Comparison of ENCODE assay signal across 1 cellular context in the genomic region with DNA sequence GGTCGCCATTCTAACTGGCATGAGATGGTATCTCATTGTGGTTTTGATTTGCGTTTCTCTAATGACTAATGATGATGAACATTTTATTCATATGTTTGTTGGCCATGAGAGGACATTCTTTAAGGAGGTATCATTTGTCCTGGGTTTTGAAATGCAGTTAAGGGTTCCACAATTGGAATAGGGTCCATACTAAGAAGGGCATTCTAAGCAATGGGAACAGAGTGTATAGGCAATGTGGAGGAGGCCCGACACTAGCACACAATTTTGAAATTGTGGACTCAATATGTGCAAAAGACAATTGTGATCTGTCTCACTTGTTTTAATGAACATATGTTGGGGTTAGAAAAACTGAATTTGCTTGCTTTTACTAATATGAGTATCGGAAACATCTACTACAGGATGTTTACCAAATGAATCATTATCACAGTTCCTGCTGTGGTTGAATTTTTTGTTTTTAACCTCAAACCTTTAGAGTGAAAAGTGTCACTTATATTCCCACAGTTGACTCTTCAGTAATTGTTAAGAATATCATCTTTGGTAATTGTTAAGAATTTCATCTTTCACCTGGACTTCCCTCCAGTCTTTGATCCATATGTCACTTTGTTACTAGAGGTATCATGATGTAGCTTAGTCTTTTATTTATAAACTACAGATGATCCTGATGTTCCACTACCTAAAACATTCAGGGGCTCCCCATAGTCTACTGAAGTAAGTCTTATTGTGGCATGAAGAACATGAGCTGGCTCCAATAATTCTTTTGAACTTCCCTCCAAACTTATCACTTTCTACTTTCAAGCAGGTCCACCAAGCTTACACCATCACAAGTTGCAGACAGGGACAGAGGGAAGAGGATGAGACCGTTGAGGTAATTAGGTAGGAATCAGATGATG.
TF ChIP-seq lines count a peak whose summit lies in the region.

No MANE protein-coding gene starts in this region.

TF ChIP-seq in SK-N-SH, 30 proteins besides CTCF, POLR2A, EP300 and RAD21 (continued from another document):
- TF ChIP-seq, protein P1, sequence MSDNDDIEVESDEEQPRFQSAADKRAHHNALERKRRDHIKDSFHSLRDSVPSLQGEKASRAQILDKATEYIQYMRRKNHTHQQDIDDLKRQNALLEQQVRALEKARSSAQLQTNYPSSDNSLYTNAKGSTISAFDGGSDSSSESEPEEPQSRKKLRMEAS (IDR thresholded peaks at IDR 0.05; ENCODE audit: low read depth), result no peak
